In genomic region chrX:19886375-19886774, GRCh38 we compare ENCODE assay signal across 8 cellular contexts. TPM values are rescaled to one million over a fixed set of nuclear protein-coding genes. Genes with fewer than 3 reads are reported as not detected.
DNase-seq lines count a peak whose midpoint lies in the region; ATAC-seq, FAIRE-seq and TF ChIP-seq lines count a peak whose summit lies in the region.
"Had no signal": no experiment of that assay in that cellular context is flagged by ENCODE, and none has a peak within 500 bp of the region (broad histone marks: within the 10 kb centered on the region; RNA-seq: fewer than 3 reads in every experiment).

No MANE protein-coding gene starts in this region.

- no peak overlapping the region for H3K27ac Mint-ChIP-seq in WTC11

- WGBS in iPS DF 6.9 (ENCODE audit: insufficient coverage, insufficient read length) = no CpG with 5 or more reads among the region's 12 CpGs
- WGBS in smooth muscle cell (ENCODE audit: low lambda C conversion rate) = 54% methylated on average over 8 of the region's 12 CpGs

- H3K9me3 ChIP-seq in iPS DF 6.9 (ENCODE audit: control insufficient read depth, insufficient read depth, low read length) (no peaks in the 10 kb centered on the region), smooth muscle cell (replicated peaks; ENCODE audit: low read depth) (no peaks in the 10 kb centered on the region)

- peak overlapping the region; percentile 85 for H3K4me2 ChIP-seq in smooth muscle cell

- no peak for DNase-seq in HFF-Myc (ENCODE audit: extremely low read depth, low read depth)
- no peak for DNase-seq in WTC11 (ENCODE audit: low spot score)
- no peak for DNase-seq in iPS DF 6.9 (ENCODE audit: low read depth, low spot score)
- DNase-seq in smooth muscle cell (lab: John Stamatoyannopoulos, UW; ENCODE audit: unreplicated experiment) = no peak
- no peak for DNase-seq in D721Med (ENCODE audit: insufficient read length, low spot score)
- no peak for DNase-seq in COR-L47 (lab: John Stamatoyannopoulos, UW)

- H3K4me1 ChIP-seq in iPS DF 6.9 (ENCODE audit: control insufficient read depth, insufficient read depth, low read length) (no peaks in the 10 kb centered on the region; the same call in 1 of the 2 replicates), smooth muscle cell (ENCODE audit: low read depth) (no peaks in the 10 kb centered on the region)

- H3K9ac ChIP-seq in smooth muscle cell (ENCODE audit: low read depth) = no peak overlapping the region

- ATAC-seq in WTC11 = no peak
- no peak for ATAC-seq in GM21360 (IDR thresholded peaks at IDR 0.05; ENCODE audit: unreplicated experiment)

- POLR2A ChIA-PET in WTC11 (lab: Charles Lee) = no interaction called here

- H3K4me1 Mint-ChIP-seq in WTC11 = peaks cover 15% of the 10 kb centered on the region

- no peaks in the 10 kb centered on the region for H3F3A ChIP-seq in smooth muscle cell (ENCODE audit: low read depth)

- H3K27me3 Mint-ChIP-seq in WTC11 (ENCODE audit: low read depth) = peaks cover 13% of the 10 kb centered on the region

- peaks cover 16% of the 10 kb centered on the region for H4K20me1 ChIP-seq in smooth muscle cell (ENCODE audit: low read depth)

- H3K4me3 ChIP-seq in HFF-Myc (replicated peaks; ENCODE audit: low read depth, low read length) (peak overlapping the region; percentile 48), iPS DF 6.9 (ENCODE audit: low read length) (peak overlapping the region; percentile 83; the same call in 1 of the 2 replicates), smooth muscle cell (peak overlapping the region; percentile 64)

- FAIRE-seq in D721Med (lab: Jason Lieb, UNC) = no peak
- FAIRE-seq: TTC549 had no signal

- peak overlapping the region; percentile 69 for H3K4me3 Mint-ChIP-seq in WTC11

- CTCF ChIA-PET in WTC11 (lab: Charles Lee) = interaction anchor here (1.0 kb wide), 1 partner anchor 139 kb away, joined by 3 read pairs; no protein-coding TSS in a partner anchor

- H3K36me3 ChIP-seq in iPS DF 6.9 (ENCODE audit: control insufficient read depth, insufficient read depth, low read length) (no peaks in the 10 kb centered on the region), smooth muscle cell (ENCODE audit: low read depth) (no peaks in the 10 kb centered on the region)

- TF ChIP-seq CTCF in HFF-Myc (IDR thresholded peaks at IDR 0.05; ENCODE audit: low read depth, low read length, missing control alignments) = no peak
- TF ChIP-seq CTCF in WTC11 (IDR thresholded peaks at IDR 0.05) = no peak
- TF ChIP-seq CTCF in smooth muscle cell (IDR thresholded peaks at IDR 0.05; ENCODE audit: borderline replicate concordance, insufficient read depth, poor library complexity, severe bottlenecking) = no peak
- TF ChIP-seq CTCF in D721Med (IDR thresholded peaks at IDR 0.05; ENCODE audit: insufficient read depth, missing control alignments) = no peak

- H3K79me2 ChIP-seq in smooth muscle cell (ENCODE audit: low read depth) = peaks cover 17% of the 10 kb centered on the region

- no peaks in the 10 kb centered on the region for H3K9me3 Mint-ChIP-seq in WTC11

- no peak overlapping the region for H2AFZ ChIP-seq in smooth muscle cell (ENCODE audit: low read depth)

- H3K27ac ChIP-seq in iPS DF 6.9 (ENCODE audit: low read length) = no peak overlapping the region
- no peak overlapping the region for H3K27ac ChIP-seq in smooth muscle cell (ENCODE audit: low read depth)

- H3K36me3 Mint-ChIP-seq in WTC11 = no peaks in the 10 kb centered on the region

- H3K27me3 ChIP-seq in iPS DF 6.9 (ENCODE audit: control insufficient read depth, insufficient read depth, low read length) (no peaks in the 10 kb centered on the region), smooth muscle cell (ENCODE audit: low read depth) (no peaks in the 10 kb centered on the region)

TF ChIP-seq in WTC11, 78 proteins besides CTCF, POLR2A, EP300 and RAD21:
- TF ChIP-seq GABPB1 (CRISPR knock-in tag; IDR thresholded peaks at IDR 0.05) (no peak), TEAD1 (CRISPR knock-in tag; IDR thresholded peaks at IDR 0.05) (no peak), SP1 (CRISPR knock-in tag; conservative IDR thresholded peaks at IDR 0.05) (no peak), IRF1 (CRISPR knock-in tag; IDR thresholded peaks at IDR 0.05) (no peak), FOXK1 (CRISPR knock-in tag; IDR thresholded peaks at IDR 0.05) (no peak), STAT6 (CRISPR knock-in tag; conservative IDR thresholded peaks at IDR 0.05; ENCODE audit: low read depth) (no peak), ESRRA (CRISPR knock-in tag; IDR thresholded peaks at IDR 0.05; ENCODE audit: borderline replicate concordance) (no peak), MLX (CRISPR knock-in tag; IDR thresholded peaks at IDR 0.05) (no peak), PRRX2 (CRISPR knock-in tag; IDR thresholded peaks at IDR 0.05) (no peak), MXD4 (CRISPR knock-in tag; IDR thresholded peaks at IDR 0.05; ENCODE audit: borderline replicate concordance) (no peak), CBFB (CRISPR knock-in tag; IDR thresholded peaks at IDR 0.05; ENCODE audit: low read depth) (no peak), ATF1 (CRISPR knock-in tag; IDR thresholded peaks at IDR 0.05) (no peak), GRHL2 (CRISPR knock-in tag; IDR thresholded peaks at IDR 0.05; ENCODE audit: insufficient replicate concordance, severe bottlenecking) (no peak)
- TF ChIP-seq, protein P1, sequence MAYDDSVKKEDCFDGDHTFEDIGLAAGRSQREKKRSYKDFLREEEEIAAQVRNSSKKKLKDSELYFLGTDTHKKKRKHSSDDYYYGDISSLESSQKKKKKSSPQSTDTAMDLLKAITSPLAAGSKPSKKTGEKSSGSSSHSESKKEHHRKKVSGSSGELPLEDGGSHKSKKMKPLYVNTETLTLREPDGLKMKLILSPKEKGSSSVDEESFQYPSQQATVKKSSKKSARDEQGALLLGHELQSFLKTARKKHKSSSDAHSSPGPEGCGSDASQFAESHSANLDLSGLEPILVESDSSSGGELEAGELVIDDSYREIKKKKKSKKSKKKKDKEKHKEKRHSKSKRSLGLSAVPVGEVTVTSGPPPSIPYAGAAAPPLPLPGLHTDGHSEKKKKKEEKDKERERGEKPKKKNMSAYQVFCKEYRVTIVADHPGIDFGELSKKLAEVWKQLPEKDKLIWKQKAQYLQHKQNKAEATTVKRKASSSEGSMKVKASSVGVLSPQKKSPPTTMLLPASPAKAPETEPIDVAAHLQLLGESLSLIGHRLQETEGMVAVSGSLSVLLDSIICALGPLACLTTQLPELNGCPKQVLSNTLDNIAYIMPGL (CRISPR knock-in tag; IDR thresholded peaks at IDR 0.05) = no peak
- TF ChIP-seq, protein P2, sequence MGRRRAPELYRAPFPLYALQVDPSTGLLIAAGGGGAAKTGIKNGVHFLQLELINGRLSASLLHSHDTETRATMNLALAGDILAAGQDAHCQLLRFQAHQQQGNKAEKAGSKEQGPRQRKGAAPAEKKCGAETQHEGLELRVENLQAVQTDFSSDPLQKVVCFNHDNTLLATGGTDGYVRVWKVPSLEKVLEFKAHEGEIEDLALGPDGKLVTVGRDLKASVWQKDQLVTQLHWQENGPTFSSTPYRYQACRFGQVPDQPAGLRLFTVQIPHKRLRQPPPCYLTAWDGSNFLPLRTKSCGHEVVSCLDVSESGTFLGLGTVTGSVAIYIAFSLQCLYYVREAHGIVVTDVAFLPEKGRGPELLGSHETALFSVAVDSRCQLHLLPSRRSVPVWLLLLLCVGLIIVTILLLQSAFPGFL (CRISPR knock-in tag; IDR thresholded peaks at IDR 0.05; ENCODE audit: borderline replicate concordance) = no peak
- TF ChIP-seq, protein P3, sequence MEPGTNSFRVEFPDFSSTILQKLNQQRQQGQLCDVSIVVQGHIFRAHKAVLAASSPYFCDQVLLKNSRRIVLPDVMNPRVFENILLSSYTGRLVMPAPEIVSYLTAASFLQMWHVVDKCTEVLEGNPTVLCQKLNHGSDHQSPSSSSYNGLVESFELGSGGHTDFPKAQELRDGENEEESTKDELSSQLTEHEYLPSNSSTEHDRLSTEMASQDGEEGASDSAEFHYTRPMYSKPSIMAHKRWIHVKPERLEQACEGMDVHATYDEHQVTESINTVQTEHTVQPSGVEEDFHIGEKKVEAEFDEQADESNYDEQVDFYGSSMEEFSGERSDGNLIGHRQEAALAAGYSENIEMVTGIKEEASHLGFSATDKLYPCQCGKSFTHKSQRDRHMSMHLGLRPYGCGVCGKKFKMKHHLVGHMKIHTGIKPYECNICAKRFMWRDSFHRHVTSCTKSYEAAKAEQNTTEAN (CRISPR knock-in tag; IDR thresholded peaks at IDR 0.05) = no peak

RNA-seq across cellular contexts. Expression of gene SH3KBP1, which starts 1.0 kb away (rescaled TPM):
- total RNA-seq in WTC11 (2021) (15.9 to 18.6 TPM (median 18.3 TPM) in 3 replicates), smooth muscle cell (69.7 and 76.8 TPM in 2 replicates)
- polyA plus RNA-seq in smooth muscle cell = 68.0 and 77.3 TPM in 2 replicates
